Comparison of ENCODE assay signal across 1 cellular context in the genomic region with DNA sequence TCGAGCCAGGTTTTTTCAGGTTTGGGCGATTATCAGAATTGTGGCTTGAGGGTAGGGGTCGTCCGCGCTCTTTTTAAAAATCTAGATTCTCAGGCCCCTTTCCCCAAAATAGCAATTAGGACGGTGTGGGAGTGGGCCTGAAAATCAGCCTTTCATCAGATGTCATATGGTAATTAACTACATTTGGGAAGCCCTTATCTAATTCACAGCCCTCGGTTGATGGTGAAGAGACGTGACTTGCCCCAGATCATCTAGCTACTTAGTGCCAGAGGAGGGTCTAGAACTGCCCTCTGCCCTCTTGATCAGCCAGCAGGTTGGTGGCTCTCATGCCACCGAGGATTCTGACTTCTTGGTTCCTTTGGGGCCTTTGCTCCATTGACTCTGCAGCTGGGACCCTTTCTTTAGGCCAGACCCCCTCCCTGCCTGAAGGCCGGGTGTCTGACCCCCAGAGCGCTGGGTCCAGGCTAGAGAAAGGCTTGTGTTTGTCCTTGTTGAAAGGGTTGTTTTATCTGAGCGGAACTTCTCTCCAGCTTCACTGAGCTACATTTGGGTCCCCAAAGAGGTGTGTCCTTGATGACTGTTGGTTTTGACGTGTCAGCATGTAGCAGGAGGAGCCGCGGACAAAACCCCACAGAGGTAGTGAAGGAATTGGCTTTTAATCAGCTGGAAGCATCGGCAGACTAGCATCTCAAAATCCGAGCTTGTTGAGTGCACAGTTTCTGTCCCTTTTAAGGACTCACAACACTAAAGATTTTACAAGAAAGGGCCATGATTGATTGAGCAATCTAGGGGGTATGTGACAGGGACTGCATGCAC.
TF ChIP-seq lines count a peak whose summit lies in the region.

No MANE protein-coding gene starts in this region.

TF ChIP-seq in HepG2, 621 proteins besides CTCF, POLR2A, EP300 and RAD21 (continues in another document):
- TF ChIP-seq, protein P1, sequence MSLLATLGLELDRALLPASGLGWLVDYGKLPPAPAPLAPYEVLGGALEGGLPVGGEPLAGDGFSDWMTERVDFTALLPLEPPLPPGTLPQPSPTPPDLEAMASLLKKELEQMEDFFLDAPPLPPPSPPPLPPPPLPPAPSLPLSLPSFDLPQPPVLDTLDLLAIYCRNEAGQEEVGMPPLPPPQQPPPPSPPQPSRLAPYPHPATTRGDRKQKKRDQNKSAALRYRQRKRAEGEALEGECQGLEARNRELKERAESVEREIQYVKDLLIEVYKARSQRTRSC (CRISPR knock-in tag; IDR thresholded peaks at IDR 0.05; ENCODE audit: low read depth): no peak
- TF ChIP-seq SRY (CRISPR knock-in tag; IDR thresholded peaks at IDR 0.05) (0 out of 2 replicates have a peak, but pooled peaks have one; percentile 31), SOX13 (IDR thresholded peaks at IDR 0.05) (no peak), SOX13 (CRISPR knock-in tag; conservative IDR thresholded peaks at IDR 0.05 in 1 of 2, IDR thresholded peaks at IDR 0.05 in 1 of 2) (no peak; a peak in 1 of 4 replicates), ZNF354B (CRISPR knock-in tag; IDR thresholded peaks at IDR 0.05) (no peak), ZNF816 (CRISPR knock-in tag; IDR thresholded peaks at IDR 0.05; ENCODE audit: borderline replicate concordance) (no peak), ZSCAN12 (CRISPR knock-in tag; IDR thresholded peaks at IDR 0.05) (no peak), PHF21A (CRISPR knock-in tag; IDR thresholded peaks at IDR 0.05) (no peak), ZNF501 (CRISPR knock-in tag; IDR thresholded peaks at IDR 0.05) (no peak), ZNF777 (CRISPR knock-in tag; IDR thresholded peaks at IDR 0.05) (no peak), RBFOX2 (IDR thresholded peaks at IDR 0.05; ENCODE audit: low read depth, low read length) (no peak), NR2F2 (IDR thresholded peaks at IDR 0.05; ENCODE audit: borderline replicate concordance, low read depth) (no peak), MAFF (IDR thresholded peaks at IDR 0.05; ENCODE audit: low read depth, low read length) (peak; percentile 80), ZNF549 (CRISPR knock-in tag; IDR thresholded peaks at IDR 0.05) (no peak), ZBTB38 (CRISPR knock-in tag; IDR thresholded peaks at IDR 0.05) (no peak), ZNF543 (CRISPR knock-in tag; IDR thresholded peaks at IDR 0.05) (no peak), HES4 (CRISPR knock-in tag; IDR thresholded peaks at IDR 0.05; ENCODE audit: borderline replicate concordance) (no peak), ZSCAN31 (CRISPR knock-in tag; IDR thresholded peaks at IDR 0.05; ENCODE audit: low read depth) (no peak), ZBTB3 (CRISPR knock-in tag; IDR thresholded peaks at IDR 0.05; ENCODE audit: borderline replicate concordance, low read depth) (no peak), NAIF1 (CRISPR knock-in tag; IDR thresholded peaks at IDR 0.05; ENCODE audit: borderline replicate concordance) (no peak)
- TF ChIP-seq, protein P2, sequence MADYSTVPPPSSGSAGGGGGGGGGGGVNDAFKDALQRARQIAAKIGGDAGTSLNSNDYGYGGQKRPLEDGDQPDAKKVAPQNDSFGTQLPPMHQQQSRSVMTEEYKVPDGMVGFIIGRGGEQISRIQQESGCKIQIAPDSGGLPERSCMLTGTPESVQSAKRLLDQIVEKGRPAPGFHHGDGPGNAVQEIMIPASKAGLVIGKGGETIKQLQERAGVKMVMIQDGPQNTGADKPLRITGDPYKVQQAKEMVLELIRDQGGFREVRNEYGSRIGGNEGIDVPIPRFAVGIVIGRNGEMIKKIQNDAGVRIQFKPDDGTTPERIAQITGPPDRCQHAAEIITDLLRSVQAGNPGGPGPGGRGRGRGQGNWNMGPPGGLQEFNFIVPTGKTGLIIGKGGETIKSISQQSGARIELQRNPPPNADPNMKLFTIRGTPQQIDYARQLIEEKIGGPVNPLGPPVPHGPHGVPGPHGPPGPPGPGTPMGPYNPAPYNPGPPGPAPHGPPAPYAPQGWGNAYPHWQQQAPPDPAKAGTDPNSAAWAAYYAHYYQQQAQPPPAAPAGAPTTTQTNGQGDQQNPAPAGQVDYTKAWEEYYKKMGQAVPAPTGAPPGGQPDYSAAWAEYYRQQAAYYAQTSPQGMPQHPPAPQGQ (CRISPR knock-in tag; IDR thresholded peaks at IDR 0.05; ENCODE audit: borderline replicate concordance): no peak
- TF ChIP-seq, protein P3, sequence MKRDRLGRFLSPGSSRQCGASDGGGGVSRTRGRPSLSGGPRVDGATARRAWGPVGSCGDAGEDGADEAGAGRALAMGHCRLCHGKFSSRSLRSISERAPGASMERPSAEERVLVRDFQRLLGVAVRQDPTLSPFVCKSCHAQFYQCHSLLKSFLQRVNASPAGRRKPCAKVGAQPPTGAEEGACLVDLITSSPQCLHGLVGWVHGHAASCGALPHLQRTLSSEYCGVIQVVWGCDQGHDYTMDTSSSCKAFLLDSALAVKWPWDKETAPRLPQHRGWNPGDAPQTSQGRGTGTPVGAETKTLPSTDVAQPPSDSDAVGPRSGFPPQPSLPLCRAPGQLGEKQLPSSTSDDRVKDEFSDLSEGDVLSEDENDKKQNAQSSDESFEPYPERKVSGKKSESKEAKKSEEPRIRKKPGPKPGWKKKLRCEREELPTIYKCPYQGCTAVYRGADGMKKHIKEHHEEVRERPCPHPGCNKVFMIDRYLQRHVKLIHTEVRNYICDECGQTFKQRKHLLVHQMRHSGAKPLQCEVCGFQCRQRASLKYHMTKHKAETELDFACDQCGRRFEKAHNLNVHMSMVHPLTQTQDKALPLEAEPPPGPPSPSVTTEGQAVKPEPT (CRISPR knock-in tag; IDR thresholded peaks at IDR 0.05; ENCODE audit: low read depth): no peak
- TF ChIP-seq, protein P4, sequence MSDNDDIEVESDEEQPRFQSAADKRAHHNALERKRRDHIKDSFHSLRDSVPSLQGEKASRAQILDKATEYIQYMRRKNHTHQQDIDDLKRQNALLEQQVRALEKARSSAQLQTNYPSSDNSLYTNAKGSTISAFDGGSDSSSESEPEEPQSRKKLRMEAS (IDR thresholded peaks at IDR 0.05): 0 out of 2 replicates have a peak, but pooled peaks have one; percentile 37
- TF ChIP-seq, protein P5, sequence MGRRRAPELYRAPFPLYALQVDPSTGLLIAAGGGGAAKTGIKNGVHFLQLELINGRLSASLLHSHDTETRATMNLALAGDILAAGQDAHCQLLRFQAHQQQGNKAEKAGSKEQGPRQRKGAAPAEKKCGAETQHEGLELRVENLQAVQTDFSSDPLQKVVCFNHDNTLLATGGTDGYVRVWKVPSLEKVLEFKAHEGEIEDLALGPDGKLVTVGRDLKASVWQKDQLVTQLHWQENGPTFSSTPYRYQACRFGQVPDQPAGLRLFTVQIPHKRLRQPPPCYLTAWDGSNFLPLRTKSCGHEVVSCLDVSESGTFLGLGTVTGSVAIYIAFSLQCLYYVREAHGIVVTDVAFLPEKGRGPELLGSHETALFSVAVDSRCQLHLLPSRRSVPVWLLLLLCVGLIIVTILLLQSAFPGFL (CRISPR knock-in tag; IDR thresholded peaks at IDR 0.05): no peak
- TF ChIP-seq, protein P6, sequence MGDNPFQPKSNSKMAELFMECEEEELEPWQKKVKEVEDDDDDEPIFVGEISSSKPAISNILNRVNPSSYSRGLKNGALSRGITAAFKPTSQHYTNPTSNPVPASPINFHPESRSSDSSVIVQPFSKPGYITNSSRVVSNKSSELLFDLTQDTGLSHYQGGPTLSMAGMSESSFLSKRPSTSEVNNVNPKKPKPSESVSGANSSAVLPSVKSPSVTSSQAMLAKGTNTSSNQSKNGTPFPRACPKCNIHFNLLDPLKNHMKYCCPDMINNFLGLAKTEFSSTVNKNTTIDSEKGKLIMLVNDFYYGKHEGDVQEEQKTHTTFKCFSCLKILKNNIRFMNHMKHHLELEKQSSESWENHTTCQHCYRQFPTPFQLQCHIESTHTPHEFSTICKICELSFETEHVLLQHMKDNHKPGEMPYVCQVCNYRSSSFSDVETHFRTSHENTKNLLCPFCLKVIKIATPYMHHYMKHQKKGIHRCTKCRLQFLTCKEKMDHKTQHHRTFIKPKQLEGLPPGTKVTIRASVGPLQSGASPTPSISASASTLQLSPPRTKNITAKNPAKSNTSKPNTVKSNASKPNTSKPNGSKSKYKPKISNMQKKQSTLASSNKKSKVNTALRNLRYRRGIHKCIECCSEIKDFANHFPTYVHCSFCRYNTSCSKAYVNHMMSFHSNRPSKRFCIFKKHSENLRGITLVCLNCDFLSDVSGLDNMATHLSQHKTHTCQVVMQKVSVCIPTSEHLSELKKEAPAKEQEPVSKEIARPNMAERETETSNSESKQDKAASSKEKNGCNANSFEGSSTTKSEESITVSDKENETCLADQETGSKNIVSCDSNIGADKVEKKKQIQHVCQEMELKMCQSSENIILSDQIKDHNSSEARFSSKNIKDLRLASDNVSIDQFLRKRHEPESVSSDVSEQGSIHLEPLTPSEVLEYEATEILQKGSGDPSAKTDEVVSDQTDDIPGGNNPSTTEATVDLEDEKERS (CRISPR knock-in tag; IDR thresholded peaks at IDR 0.05): no peak
- TF ChIP-seq, protein P7, sequence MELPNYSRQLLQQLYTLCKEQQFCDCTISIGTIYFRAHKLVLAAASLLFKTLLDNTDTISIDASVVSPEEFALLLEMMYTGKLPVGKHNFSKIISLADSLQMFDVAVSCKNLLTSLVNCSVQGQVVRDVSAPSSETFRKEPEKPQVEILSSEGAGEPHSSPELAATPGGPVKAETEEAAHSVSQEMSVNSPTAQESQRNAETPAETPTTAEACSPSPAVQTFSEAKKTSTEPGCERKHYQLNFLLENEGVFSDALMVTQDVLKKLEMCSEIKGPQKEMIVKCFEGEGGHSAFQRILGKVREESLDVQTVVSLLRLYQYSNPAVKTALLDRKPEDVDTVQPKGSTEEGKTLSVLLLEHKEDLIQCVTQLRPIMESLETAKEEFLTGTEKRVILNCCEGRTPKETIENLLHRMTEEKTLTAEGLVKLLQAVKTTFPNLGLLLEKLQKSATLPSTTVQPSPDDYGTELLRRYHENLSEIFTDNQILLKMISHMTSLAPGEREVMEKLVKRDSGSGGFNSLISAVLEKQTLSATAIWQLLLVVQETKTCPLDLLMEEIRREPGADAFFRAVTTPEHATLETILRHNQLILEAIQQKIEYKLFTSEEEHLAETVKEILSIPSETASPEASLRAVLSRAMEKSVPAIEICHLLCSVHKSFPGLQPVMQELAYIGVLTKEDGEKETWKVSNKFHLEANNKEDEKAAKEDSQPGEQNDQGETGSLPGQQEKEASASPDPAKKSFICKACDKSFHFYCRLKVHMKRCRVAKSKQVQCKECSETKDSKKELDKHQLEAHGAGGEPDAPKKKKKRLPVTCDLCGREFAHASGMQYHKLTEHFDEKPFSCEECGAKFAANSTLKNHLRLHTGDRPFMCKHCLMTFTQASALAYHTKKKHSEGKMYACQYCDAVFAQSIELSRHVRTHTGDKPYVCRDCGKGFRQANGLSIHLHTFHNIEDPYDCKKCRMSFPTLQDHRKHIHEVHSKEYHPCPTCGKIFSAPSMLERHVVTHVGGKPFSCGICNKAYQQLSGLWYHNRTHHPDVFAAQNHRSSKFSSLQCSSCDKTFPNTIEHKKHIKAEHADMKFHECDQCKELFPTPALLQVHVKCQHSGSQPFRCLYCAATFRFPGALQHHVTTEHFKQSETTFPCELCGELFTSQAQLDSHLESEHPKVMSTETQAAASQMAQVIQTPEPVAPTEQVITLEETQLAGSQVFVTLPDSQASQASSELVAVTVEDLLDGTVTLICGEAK (IDR thresholded peaks at IDR 0.05): no peak
- TF ChIP-seq, protein P7 (CRISPR knock-in tag; IDR thresholded peaks at IDR 0.05): no peak
- TF ChIP-seq, protein P8, sequence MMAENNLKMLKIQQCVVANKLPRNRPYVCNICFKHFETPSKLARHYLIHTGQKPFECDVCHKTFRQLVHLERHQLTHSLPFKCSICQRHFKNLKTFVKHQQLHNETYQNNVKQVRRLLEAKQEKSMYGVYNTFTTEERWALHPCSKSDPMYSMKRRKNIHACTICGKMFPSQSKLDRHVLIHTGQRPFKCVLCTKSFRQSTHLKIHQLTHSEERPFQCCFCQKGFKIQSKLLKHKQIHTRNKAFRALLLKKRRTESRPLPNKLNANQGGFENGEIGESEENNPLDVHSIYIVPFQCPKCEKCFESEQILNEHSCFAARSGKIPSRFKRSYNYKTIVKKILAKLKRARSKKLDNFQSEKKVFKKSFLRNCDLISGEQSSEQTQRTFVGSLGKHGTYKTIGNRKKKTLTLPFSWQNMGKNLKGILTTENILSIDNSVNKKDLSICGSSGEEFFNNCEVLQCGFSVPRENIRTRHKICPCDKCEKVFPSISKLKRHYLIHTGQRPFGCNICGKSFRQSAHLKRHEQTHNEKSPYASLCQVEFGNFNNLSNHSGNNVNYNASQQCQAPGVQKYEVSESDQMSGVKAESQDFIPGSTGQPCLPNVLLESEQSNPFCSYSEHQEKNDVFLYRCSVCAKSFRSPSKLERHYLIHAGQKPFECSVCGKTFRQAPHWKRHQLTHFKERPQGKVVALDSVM (CRISPR knock-in tag; IDR thresholded peaks at IDR 0.05): no peak
